ENCODE assay signal across 12 cellular contexts in the genomic region with DNA sequence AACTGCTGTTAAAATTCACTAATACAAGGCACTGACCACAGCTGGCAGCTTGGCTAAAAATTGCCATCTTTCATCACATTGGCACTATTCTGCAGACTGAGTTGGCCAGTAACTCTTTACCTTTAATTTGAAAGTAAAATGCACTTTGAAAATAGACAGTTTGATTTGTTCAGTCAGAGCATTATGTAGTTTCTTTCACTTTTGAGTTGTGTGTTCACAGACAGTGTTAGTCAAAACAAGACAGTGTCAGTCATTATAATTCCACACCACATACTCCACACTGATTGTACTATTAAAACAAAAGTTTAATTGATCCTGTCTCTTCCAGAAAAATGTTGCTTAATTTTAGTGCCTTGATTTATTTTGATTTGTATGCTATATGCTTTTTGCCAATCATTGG.
DNase-seq lines count a peak whose midpoint lies in the region; ATAC-seq and TF ChIP-seq lines count a peak whose summit lies in the region.
"Had no signal": no experiment of that assay in that cellular context is flagged by ENCODE, and none has a peak within 500 bp of the region (broad histone marks: within the 10 kb centered on the region; RNA-seq: fewer than 3 reads in every experiment).

No MANE protein-coding gene starts in this region.

- no peak overlapping the region for H3K4me3 ChIP-seq in mucosa of descending colon

- H3K27ac Mint-ChIP-seq in natural killer cell treated with Interleukin-12 subunit alpha and Interleukin-12 subunit beta and Interleukin-15 and Interleukin-18, amount 100 ng/mL, for 72 hours = no peak overlapping the region
- H3K27ac Mint-ChIP-seq in natural killer cell = no peak overlapping the region
- peak overlapping the region; percentile 64 for H3K27ac Mint-ChIP-seq in activated T-helper 1 cell treated with anti-CD3 and anti-CD28 coated beads, Interleukin-12 subunit alpha, Interleukin-12 subunit beta, Interleukin-2, Interleukin-4 antibody, amounts not matched to agents 30 ng/mL and 10 ng/mL and 1 ng/mL, durations not matched to agents 14 hours and 24 hours and 36 hours
- H3K27ac Mint-ChIP-seq in stimulated activated naive B cell treated with anti-CD40 and anti-IgM and Interleukin-4, amounts not matched to agents 10 μg/mL and 1 μg/mL and 100 μg/mL, for 72 hours = no peak overlapping the region
- H3K27ac Mint-ChIP-seq in HFFc6 = no peak overlapping the region
- H3K27ac Mint-ChIP-seq: stimulated activated memory B cell treated with anti-CD40 and anti-IgM and Interleukin-4, amounts not matched to agents 10 μg/mL and 1 μg/mL and 100 μg/mL, for 72 hours had no signal

- H3K9me3 ChIP-seq in mucosa of descending colon = no peaks in the 10 kb centered on the region

- intact Hi-C loops in natural killer cell (cut with micrococcal nuclease) (no loop called here), mucosa of descending colon (cut with DNase I, micrococcal nuclease) (no loop called here)
- intact Hi-C loops in activated T-helper 1 cell treated with anti-CD3 and anti-CD28 coated beads, Interleukin-12 subunit alpha, Interleukin-12 subunit beta, Interleukin-2, Interleukin-4 antibody, amounts not matched to agents 30 ng/mL and 10 ng/mL and 1 ng/mL, durations not matched to agents 14 hours and 24 hours and 36 hours (cut with micrococcal nuclease) = loop anchor here (1.0 to 5.0 kb wide), 6 partner anchors 72 to 902 kb away; a partner anchor contains a TSS

- no peaks in the 10 kb centered on the region for H3K36me3 Mint-ChIP-seq in natural killer cell treated with Interleukin-12 subunit alpha and Interleukin-12 subunit beta and Interleukin-15 and Interleukin-18, amount 100 ng/mL, for 72 hours
- no peaks in the 10 kb centered on the region for H3K36me3 Mint-ChIP-seq in natural killer cell
- H3K36me3 Mint-ChIP-seq in activated T-helper 1 cell treated with anti-CD3 and anti-CD28 coated beads, Interleukin-12 subunit alpha, Interleukin-12 subunit beta, Interleukin-2, Interleukin-4 antibody, amounts not matched to agents 30 ng/mL and 10 ng/mL and 1 ng/mL, durations not matched to agents 14 hours and 24 hours and 36 hours (ENCODE audit: low read depth) = peaks cover 16% of the 10 kb centered on the region
- peaks cover 19 to 55% of the 10 kb centered on the region in 2 donors for H3K36me3 Mint-ChIP-seq in stimulated activated naive B cell treated with anti-CD40 and anti-IgM and Interleukin-4, amounts not matched to agents 10 μg/mL and 1 μg/mL and 100 μg/mL, for 72 hours
- H3K36me3 Mint-ChIP-seq in HFFc6 (ENCODE audit: low read depth) = peaks cover 8% of the 10 kb centered on the region

- peaks cover 15 to 20% of the 10 kb centered on the region in 2 donors for H3K4me1 Mint-ChIP-seq in natural killer cell treated with Interleukin-12 subunit alpha and Interleukin-12 subunit beta and Interleukin-15 and Interleukin-18, amount 100 ng/mL, for 72 hours (ENCODE audit: low read depth in 2 of 2)
- H3K4me1 Mint-ChIP-seq in natural killer cell (peaks cover 12 to 15% of the 10 kb centered on the region in 2 donors), HFFc6 (ENCODE audit: low read depth) (no peaks in the 10 kb centered on the region; the same call in 1 of the 2 replicates)
- peaks cover 66% of the 10 kb centered on the region for H3K4me1 Mint-ChIP-seq in activated T-helper 1 cell treated with anti-CD3 and anti-CD28 coated beads, Interleukin-12 subunit alpha, Interleukin-12 subunit beta, Interleukin-2, Interleukin-4 antibody, amounts not matched to agents 30 ng/mL and 10 ng/mL and 1 ng/mL, durations not matched to agents 14 hours and 24 hours and 36 hours (ENCODE audit: low read depth)
- peaks cover 17 to 31% of the 10 kb centered on the region in 2 donors for H3K4me1 Mint-ChIP-seq in stimulated activated naive B cell treated with anti-CD40 and anti-IgM and Interleukin-4, amounts not matched to agents 10 μg/mL and 1 μg/mL and 100 μg/mL, for 72 hours

- no peak for DNase-seq in natural killer cell treated with Interleukin-12 subunit alpha and Interleukin-12 subunit beta and Interleukin-15 and Interleukin-18, amount 100 ng/mL, for 72 hours (ENCODE audit: low spot score)
- DNase-seq in natural killer cell (no peak), mucosa of descending colon (no peak), OCI-M2 (lab: John Stamatoyannopoulos, UW; ENCODE audit: unreplicated experiment) (no peak), HFFc6 (no peak)
- no peak for DNase-seq in activated T-helper 1 cell treated with anti-CD3 and anti-CD28 coated beads, Interleukin-12 subunit alpha, Interleukin-12 subunit beta, Interleukin-2, Interleukin-4 antibody, amounts not matched to agents 30 ng/mL and 10 ng/mL and 1 ng/mL, durations not matched to agents 14 hours and 24 hours and 36 hours (ENCODE audit: low spot score)
- no peak for DNase-seq in stimulated activated naive B cell treated with anti-CD40 and anti-IgM and Interleukin-4, amounts not matched to agents 10 μg/mL and 1 μg/mL and 100 μg/mL, for 72 hours
- DNase-seq: AML-193, mammary epithelial cell, posterior cingulate gyrus had no signal

- ATAC-seq in natural killer cell treated with Interleukin-12 subunit alpha and Interleukin-12 subunit beta and Interleukin-15 and Interleukin-18, amount 100 ng/mL, for 72 hours = peak; percentile 83 to 86
- ATAC-seq in natural killer cell (no peak), HG02885 (IDR thresholded peaks at IDR 0.05; ENCODE audit: poor library complexity, unreplicated experiment) (peak; percentile 75), mucosa of descending colon (no peak)
- no peak for ATAC-seq in stimulated activated naive B cell treated with anti-CD40 and anti-IgM and Interleukin-4, amounts not matched to agents 10 μg/mL and 1 μg/mL and 100 μg/mL, for 72 hours (replicated peaks)
- ATAC-seq: stimulated activated memory B cell treated with anti-CD40 and anti-IgM and Interleukin-4, amounts not matched to agents 10 μg/mL and 1 μg/mL and 100 μg/mL, for 72 hours had no signal

- no peak for TF ChIP-seq CTCF in natural killer cell (IDR thresholded peaks at IDR 0.05)
- TF ChIP-seq CTCF in mucosa of descending colon (IDR thresholded peaks at IDR 0.05) = no peak
- TF ChIP-seq CTCF in HFFc6 (IDR thresholded peaks at IDR 0.05) = no peak

- H3K27me3 Mint-ChIP-seq in natural killer cell treated with Interleukin-12 subunit alpha and Interleukin-12 subunit beta and Interleukin-15 and Interleukin-18, amount 100 ng/mL, for 72 hours = no peaks in the 10 kb centered on the region
- H3K27me3 Mint-ChIP-seq in natural killer cell (ENCODE audit: low read depth in 2 of 2) (no peaks in the 10 kb centered on the region), HFFc6 (ENCODE audit: insufficient read depth) (no peaks in the 10 kb centered on the region)
- no peaks in the 10 kb centered on the region for H3K27me3 Mint-ChIP-seq in activated T-helper 1 cell treated with anti-CD3 and anti-CD28 coated beads, Interleukin-12 subunit alpha, Interleukin-12 subunit beta, Interleukin-2, Interleukin-4 antibody, amounts not matched to agents 30 ng/mL and 10 ng/mL and 1 ng/mL, durations not matched to agents 14 hours and 24 hours and 36 hours (ENCODE audit: insufficient read depth)
- H3K27me3 Mint-ChIP-seq in stimulated activated naive B cell treated with anti-CD40 and anti-IgM and Interleukin-4, amounts not matched to agents 10 μg/mL and 1 μg/mL and 100 μg/mL, for 72 hours = no peaks in the 10 kb centered on the region
- H3K27me3 Mint-ChIP-seq: stimulated activated memory B cell treated with anti-CD40 and anti-IgM and Interleukin-4, amounts not matched to agents 10 μg/mL and 1 μg/mL and 100 μg/mL, for 72 hours had no signal

- no peaks in the 10 kb centered on the region for H3K9me3 Mint-ChIP-seq in natural killer cell treated with Interleukin-12 subunit alpha and Interleukin-12 subunit beta and Interleukin-15 and Interleukin-18, amount 100 ng/mL, for 72 hours
- H3K9me3 Mint-ChIP-seq in natural killer cell (no peaks in the 10 kb centered on the region), HFFc6 (no peaks in the 10 kb centered on the region)
- H3K9me3 Mint-ChIP-seq in activated T-helper 1 cell treated with anti-CD3 and anti-CD28 coated beads, Interleukin-12 subunit alpha, Interleukin-12 subunit beta, Interleukin-2, Interleukin-4 antibody, amounts not matched to agents 30 ng/mL and 10 ng/mL and 1 ng/mL, durations not matched to agents 14 hours and 24 hours and 36 hours = no peaks in the 10 kb centered on the region
- H3K9me3 Mint-ChIP-seq in stimulated activated naive B cell treated with anti-CD40 and anti-IgM and Interleukin-4, amounts not matched to agents 10 μg/mL and 1 μg/mL and 100 μg/mL, for 72 hours = peaks cover 3 to 8% of the 10 kb centered on the region in 2 donors
- H3K9me3 Mint-ChIP-seq: stimulated activated memory B cell treated with anti-CD40 and anti-IgM and Interleukin-4, amounts not matched to agents 10 μg/mL and 1 μg/mL and 100 μg/mL, for 72 hours had no signal

- H3K36me3 ChIP-seq in mucosa of descending colon (ENCODE audit: low read depth) = no peaks in the 10 kb centered on the region

- no peak overlapping the region for H3K4me3 Mint-ChIP-seq in natural killer cell treated with Interleukin-12 subunit alpha and Interleukin-12 subunit beta and Interleukin-15 and Interleukin-18, amount 100 ng/mL, for 72 hours
- H3K4me3 Mint-ChIP-seq in natural killer cell (no peak overlapping the region), HFFc6 (no peak overlapping the region)
- peak overlapping the region; percentile 39 for H3K4me3 Mint-ChIP-seq in activated T-helper 1 cell treated with anti-CD3 and anti-CD28 coated beads, Interleukin-12 subunit alpha, Interleukin-12 subunit beta, Interleukin-2, Interleukin-4 antibody, amounts not matched to agents 30 ng/mL and 10 ng/mL and 1 ng/mL, durations not matched to agents 14 hours and 24 hours and 36 hours
- no peak overlapping the region for H3K4me3 Mint-ChIP-seq in stimulated activated naive B cell treated with anti-CD40 and anti-IgM and Interleukin-4, amounts not matched to agents 10 μg/mL and 1 μg/mL and 100 μg/mL, for 72 hours
- H3K4me3 Mint-ChIP-seq: stimulated activated memory B cell treated with anti-CD40 and anti-IgM and Interleukin-4, amounts not matched to agents 10 μg/mL and 1 μg/mL and 100 μg/mL, for 72 hours had no signal

- H3K4me1 ChIP-seq in mucosa of descending colon (ENCODE audit: low read depth) = no peaks in the 10 kb centered on the region

Comparison
In these comparisons a context has a peak if more than half of its experiments do, and no peak if none do; other contexts are left out.
1. ATAC-seq: peak in natural killer cell treated with Interleukin-12 subunit alpha and Interleukin-12 subunit beta and Interleukin-15 and Interleukin-18, amount 100 ng/mL, for 72 hours (2 of 2) and HG02885 (single experiment); none in natural killer cell (0 of 3), mucosa of descending colon (single experiment) and stimulated activated naive B cell treated with anti-CD40 and anti-IgM and Interleukin-4, amounts not matched to agents 10 μg/mL and 1 μg/mL and 100 μg/mL, for 72 hours (0 of 2).